18 cellular contexts compared by ENCODE assay signal in the genomic region with DNA sequence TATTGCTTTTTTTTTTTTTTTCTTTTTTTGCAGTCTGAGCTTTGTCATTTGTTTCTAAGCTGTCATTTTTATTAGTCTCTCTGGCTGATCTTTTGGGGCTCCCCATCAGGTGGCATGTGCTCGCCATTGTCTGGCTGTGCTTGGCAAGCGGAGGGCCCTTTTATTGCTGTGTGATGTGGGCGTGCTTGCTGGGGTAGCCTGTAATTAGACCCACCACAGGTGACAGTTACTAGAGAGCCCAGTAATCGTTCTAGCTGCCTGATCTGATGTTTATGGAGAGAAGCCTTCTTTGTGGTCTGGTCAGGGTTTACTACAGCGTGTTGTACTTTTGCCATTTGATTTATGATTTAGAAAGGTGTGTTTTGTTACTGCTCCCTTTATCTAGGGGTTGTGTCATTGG.
DNase-seq lines count a peak whose midpoint lies in the region; FAIRE-seq lines count a peak whose summit lies in the region.
"Had no signal": no experiment of that assay in that cellular context is flagged by ENCODE, and none has a peak within 500 bp of the region (broad histone marks: within the 10 kb centered on the region; RNA-seq: fewer than 3 reads in every experiment).

No MANE protein-coding gene starts in this region.

- DNase-seq in COR-L47 (lab: John Stamatoyannopoulos, UW), result peak; percentile 98
- peak; percentile 49 to 100 (median 96) for DNase-seq in NCI-H1417 (lab: John Stamatoyannopoulos, UW)
- DNase-seq in NCI-H2227 treated with DMSO at 0.1 percent for 48 hours (lab: John Stamatoyannopoulos, UW), result peak; percentile 92
- DNase-seq in immature natural killer cell, result no peak
- DNase-seq in H7, result no peak
- no peak for DNase-seq in RCC 7860 (ENCODE audit: low spot score)
- no peak for DNase-seq in NOMO-1 treated with DMSO at 0.1 percent for 48 hours (lab: John Stamatoyannopoulos, UW; ENCODE audit: unreplicated experiment)
- DNase-seq in NCI-H2029 (lab: John Stamatoyannopoulos, UW), result no peak
- DNase-seq: activated CD4-positive, CD25-positive, alpha-beta regulatory T cell; activated T-cell treated with anti-CD3 and anti-CD28 coated beads, Interleukin-2, amount 50 U/mL, for 72 hours; C1 segment of cervical spinal cord; left cardiac atrium; Peyer's patch; stimulated activated CD8-positive, alpha-beta memory T cell treated with anti-CD3 and anti-CD28 coated beads, Interleukin-4, amount 100 ng/mL, for 48 hours had no signal

- H3K36me3 Mint-ChIP-seq in immature natural killer cell, result peaks cover 4 to 38% (median 21%) of the 10 kb centered on the region in 3 donors

- H3K27me3 ChIP-seq in H7 (ENCODE audit: control insufficient read depth, insufficient read depth, low read length), result no peaks in the 10 kb centered on the region
- H3K27me3 ChIP-seq: neutrophil, Peyer's patch had no signal

- no peak for FAIRE-seq in RCC 7860 (lab: Jason Lieb, UNC)
- FAIRE-seq: GM12878, K562 had no signal

- H3K4me3 Mint-ChIP-seq in immature natural killer cell, result no peak overlapping the region
- H3K4me3 Mint-ChIP-seq: activated naive CD4-positive, alpha-beta T cell treated with anti-CD3 and anti-CD28 coated beads, Interleukin-2, amount 50 U/mL, for 24 hours; activated T-cell treated with anti-CD3 and anti-CD28 coated beads, Interleukin-2, amount 50 U/mL, for 72 hours had no signal

- peaks cover 0 to 2% (median 0%) of the 10 kb centered on the region in 3 donors for H3K27me3 Mint-ChIP-seq in immature natural killer cell (ENCODE audit: low read depth in 3 of 3)
- H3K27me3 Mint-ChIP-seq: activated naive CD4-positive, alpha-beta T cell treated with anti-CD3 and anti-CD28 coated beads, Interleukin-2, amount 50 U/mL, for 24 hours had no signal

- no peaks in the 10 kb centered on the region for H3K36me3 ChIP-seq in H7 (replicated peaks; ENCODE audit: control insufficient read depth, insufficient read depth, low read length)
- H3K36me3 ChIP-seq: Peyer's patch had no signal

- peaks cover 26 to 58% of the 10 kb centered on the region in 2 donors for H3K4me1 Mint-ChIP-seq in immature natural killer cell
- H3K4me1 Mint-ChIP-seq: activated naive CD4-positive, alpha-beta T cell treated with anti-CD3 and anti-CD28 coated beads, Interleukin-2, amount 50 U/mL, for 24 hours had no signal

- peak overlapping the region in 5 of 6 donors; percentile 28 to 73 (median 58) for H3K27ac Mint-ChIP-seq in immature natural killer cell
- H3K27ac Mint-ChIP-seq: activated naive CD4-positive, alpha-beta T cell treated with anti-CD3 and anti-CD28 coated beads, Interleukin-2, amount 50 U/mL, for 24 hours; activated T-cell treated with anti-CD3 and anti-CD28 coated beads, Interleukin-2, amount 50 U/mL, for 72 hours had no signal

- no peaks in the 10 kb centered on the region for H3K9me3 Mint-ChIP-seq in immature natural killer cell
- H3K9me3 Mint-ChIP-seq: activated naive CD4-positive, alpha-beta T cell treated with anti-CD3 and anti-CD28 coated beads, Interleukin-2, amount 50 U/mL, for 24 hours; activated T-cell treated with anti-CD3 and anti-CD28 coated beads, Interleukin-2, amount 50 U/mL, for 72 hours had no signal

- no peak overlapping the region for H3K4me3 ChIP-seq in H7 (ENCODE audit: insufficient read depth, low read depth, low read length)
- H3K4me3 ChIP-seq: GM12878, K562, Peyer's patch had no signal

Comparison
In these comparisons a context has a peak if more than half of its experiments do, and no peak if none do; other contexts are left out.
1. DNase-seq: peak in COR-L47 (single experiment), NCI-H1417 (3 of 3) and NCI-H2227 treated with DMSO at 0.1 percent for 48 hours (single experiment); none in immature natural killer cell (0 of 3), H7 (single experiment), RCC 7860 (single experiment), NOMO-1 treated with DMSO at 0.1 percent for 48 hours (single experiment) and NCI-H2029 (single experiment).